ENCODE assay signal across 1 cellular context in genomic region chr1:223845810-223846667, GRCh38.
TF ChIP-seq lines count a peak whose summit lies in the region.

TP53BP2 (minus strand) TSS chr1:223845947; CDS start chr1:223845680, 267 bp downstream.

TF ChIP-seq in K562, 482 proteins besides CTCF, POLR2A, EP300 and RAD21 (continued from another document and continues in another):
- TF ChIP-seq CXXC5 (CRISPR knock-in tag; IDR thresholded peaks at IDR 0.05) (peak; percentile 89), FOSL1 (tag; conservative IDR thresholded peaks at IDR 0.05) (peak; percentile 39), PTBP1 (IDR thresholded peaks at IDR 0.05; ENCODE audit: low read depth, low read length) (no peak), ZNF79 (CRISPR knock-in tag; IDR thresholded peaks at IDR 0.05; ENCODE audit: low read depth) (0 out of 2 replicates have a peak, but pooled peaks have one; percentile 56), ZBTB43 (CRISPR knock-in tag; IDR thresholded peaks at IDR 0.05) (no peak), SAP30 (IDR thresholded peaks at IDR 0.05; ENCODE audit: borderline replicate concordance, insufficient read depth, low read depth, low read length, poor library complexity, severe bottlenecking) (no peak), CHD2 (IDR thresholded peaks at IDR 0.05; ENCODE audit: low read depth, low read length) (no peak; the same call in 1 of the 2 replicates), GATAD2A (IDR thresholded peaks at IDR 0.05) (peak; percentile 82), FUS (optimal IDR thresholded peaks at IDR 0.05; ENCODE audit: low read depth, low read length) (peak; percentile 80), SMARCE1 (IDR thresholded peaks at IDR 0.05) (no peak; the same call in 1 of the 2 replicates), HSF4 (CRISPR knock-in tag; IDR thresholded peaks at IDR 0.05; ENCODE audit: borderline replicate concordance) (no peak), HLTF (IDR thresholded peaks at IDR 0.05) (peak; percentile 58; the same call in 1 of the 2 replicates), ZNF644 (tag; IDR thresholded peaks at IDR 0.05; ENCODE audit: low read depth) (peak; percentile 70), SFPQ (IDR thresholded peaks at IDR 0.05; ENCODE audit: low read depth, low read length) (no peak), PHTF2 (CRISPR knock-in tag; IDR thresholded peaks at IDR 0.05) (no peak), SMAD1 (IDR thresholded peaks at IDR 0.05; ENCODE audit: low read depth, low read length, partially characterized antibody) (peak; percentile 18), KDM1A (IDR thresholded peaks at IDR 0.05) (no peak), SREBF1 (IDR thresholded peaks at IDR 0.05; ENCODE audit: borderline replicate concordance, low read depth, low read length) (no peak), SP1 (CRISPR knock-in tag; IDR thresholded peaks at IDR 0.05) (peak; percentile 40), ZNF668 (CRISPR knock-in tag; IDR thresholded peaks at IDR 0.05) (no peak), POLR2G (IDR thresholded peaks at IDR 0.05; ENCODE audit: low read depth, low read length) (peak; percentile 92), ZBED1 (IDR thresholded peaks at IDR 0.05) (peak; percentile 86; the same call in 1 of the 2 replicates), SMAD3 (CRISPR knock-in tag; conservative IDR thresholded peaks at IDR 0.05) (peak; percentile 78), SMC3 (conservative IDR thresholded peaks at IDR 0.05; ENCODE audit: insufficient read depth, low read depth, low read length) (peak; percentile 55), PKNOX1 (IDR thresholded peaks at IDR 0.05) (no peak; the same call in 1 of the 2 replicates), NCOA1 (IDR thresholded peaks at IDR 0.05; ENCODE audit: low read depth) (peak; percentile 47; the same call in 1 of the 2 replicates), ZNF696 (CRISPR knock-in tag; conservative IDR thresholded peaks at IDR 0.05) (no peak), TBP (optimal IDR thresholded peaks at IDR 0.05; ENCODE audit: low read depth, low read length) (peak; percentile 90), ZNF407 (IDR thresholded peaks at IDR 0.05; ENCODE audit: low read depth) (peak; percentile 73; the same call in 1 of the 2 replicates), WHSC1 (IDR thresholded peaks at IDR 0.05; ENCODE audit: low read length) (no peak)
- TF ChIP-seq, protein P1, sequence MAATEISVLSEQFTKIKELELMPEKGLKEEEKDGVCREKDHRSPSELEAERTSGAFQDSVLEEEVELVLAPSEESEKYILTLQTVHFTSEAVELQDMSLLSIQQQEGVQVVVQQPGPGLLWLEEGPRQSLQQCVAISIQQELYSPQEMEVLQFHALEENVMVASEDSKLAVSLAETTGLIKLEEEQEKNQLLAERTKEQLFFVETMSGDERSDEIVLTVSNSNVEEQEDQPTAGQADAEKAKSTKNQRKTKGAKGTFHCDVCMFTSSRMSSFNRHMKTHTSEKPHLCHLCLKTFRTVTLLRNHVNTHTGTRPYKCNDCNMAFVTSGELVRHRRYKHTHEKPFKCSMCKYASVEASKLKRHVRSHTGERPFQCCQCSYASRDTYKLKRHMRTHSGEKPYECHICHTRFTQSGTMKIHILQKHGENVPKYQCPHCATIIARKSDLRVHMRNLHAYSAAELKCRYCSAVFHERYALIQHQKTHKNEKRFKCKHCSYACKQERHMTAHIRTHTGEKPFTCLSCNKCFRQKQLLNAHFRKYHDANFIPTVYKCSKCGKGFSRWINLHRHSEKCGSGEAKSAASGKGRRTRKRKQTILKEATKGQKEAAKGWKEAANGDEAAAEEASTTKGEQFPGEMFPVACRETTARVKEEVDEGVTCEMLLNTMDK (IDR thresholded peaks at IDR 0.05; ENCODE audit: borderline replicate concordance, insufficient read depth, low read depth, low read length, poor library complexity, severe bottlenecking): peak; percentile 95
- TF ChIP-seq, protein P2, sequence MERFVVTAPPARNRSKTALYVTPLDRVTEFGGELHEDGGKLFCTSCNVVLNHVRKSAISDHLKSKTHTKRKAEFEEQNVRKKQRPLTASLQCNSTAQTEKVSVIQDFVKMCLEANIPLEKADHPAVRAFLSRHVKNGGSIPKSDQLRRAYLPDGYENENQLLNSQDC (CRISPR knock-in tag; IDR thresholded peaks at IDR 0.05): peak; percentile 84
- TF ChIP-seq, protein P3, sequence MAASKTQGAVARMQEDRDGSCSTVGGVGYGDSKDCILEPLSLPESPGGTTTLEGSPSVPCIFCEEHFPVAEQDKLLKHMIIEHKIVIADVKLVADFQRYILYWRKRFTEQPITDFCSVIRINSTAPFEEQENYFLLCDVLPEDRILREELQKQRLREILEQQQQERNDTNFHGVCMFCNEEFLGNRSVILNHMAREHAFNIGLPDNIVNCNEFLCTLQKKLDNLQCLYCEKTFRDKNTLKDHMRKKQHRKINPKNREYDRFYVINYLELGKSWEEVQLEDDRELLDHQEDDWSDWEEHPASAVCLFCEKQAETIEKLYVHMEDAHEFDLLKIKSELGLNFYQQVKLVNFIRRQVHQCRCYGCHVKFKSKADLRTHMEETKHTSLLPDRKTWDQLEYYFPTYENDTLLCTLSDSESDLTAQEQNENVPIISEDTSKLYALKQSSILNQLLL (CRISPR knock-in tag; IDR thresholded peaks at IDR 0.05; ENCODE audit: borderline replicate concordance): no peak
- TF ChIP-seq, protein P4, sequence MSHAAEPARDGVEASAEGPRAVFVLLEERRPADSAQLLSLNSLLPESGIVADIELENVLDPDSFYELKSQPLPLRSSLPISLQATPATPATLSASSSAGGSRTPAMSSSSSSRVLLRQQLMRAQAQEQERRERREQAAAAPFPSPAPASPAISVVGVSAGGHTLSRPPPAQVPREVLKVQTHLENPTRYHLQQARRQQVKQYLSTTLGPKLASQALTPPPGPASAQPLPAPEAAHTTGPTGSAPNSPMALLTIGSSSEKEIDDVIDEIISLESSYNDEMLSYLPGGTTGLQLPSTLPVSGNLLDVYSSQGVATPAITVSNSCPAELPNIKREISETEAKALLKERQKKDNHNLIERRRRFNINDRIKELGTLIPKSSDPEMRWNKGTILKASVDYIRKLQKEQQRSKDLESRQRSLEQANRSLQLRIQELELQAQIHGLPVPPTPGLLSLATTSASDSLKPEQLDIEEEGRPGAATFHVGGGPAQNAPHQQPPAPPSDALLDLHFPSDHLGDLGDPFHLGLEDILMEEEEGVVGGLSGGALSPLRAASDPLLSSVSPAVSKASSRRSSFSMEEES (CRISPR knock-in tag; IDR thresholded peaks at IDR 0.05): 0 out of 2 replicates have a peak, but pooled peaks have one; percentile 1
- TF ChIP-seq, protein P5, sequence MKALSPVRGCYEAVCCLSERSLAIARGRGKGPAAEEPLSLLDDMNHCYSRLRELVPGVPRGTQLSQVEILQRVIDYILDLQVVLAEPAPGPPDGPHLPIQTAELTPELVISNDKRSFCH (CRISPR knock-in tag; IDR thresholded peaks at IDR 0.05): no peak
- TF ChIP-seq, protein P5 (tag; IDR thresholded peaks at IDR 0.05): peak; percentile 40
- TF ChIP-seq, protein P6, sequence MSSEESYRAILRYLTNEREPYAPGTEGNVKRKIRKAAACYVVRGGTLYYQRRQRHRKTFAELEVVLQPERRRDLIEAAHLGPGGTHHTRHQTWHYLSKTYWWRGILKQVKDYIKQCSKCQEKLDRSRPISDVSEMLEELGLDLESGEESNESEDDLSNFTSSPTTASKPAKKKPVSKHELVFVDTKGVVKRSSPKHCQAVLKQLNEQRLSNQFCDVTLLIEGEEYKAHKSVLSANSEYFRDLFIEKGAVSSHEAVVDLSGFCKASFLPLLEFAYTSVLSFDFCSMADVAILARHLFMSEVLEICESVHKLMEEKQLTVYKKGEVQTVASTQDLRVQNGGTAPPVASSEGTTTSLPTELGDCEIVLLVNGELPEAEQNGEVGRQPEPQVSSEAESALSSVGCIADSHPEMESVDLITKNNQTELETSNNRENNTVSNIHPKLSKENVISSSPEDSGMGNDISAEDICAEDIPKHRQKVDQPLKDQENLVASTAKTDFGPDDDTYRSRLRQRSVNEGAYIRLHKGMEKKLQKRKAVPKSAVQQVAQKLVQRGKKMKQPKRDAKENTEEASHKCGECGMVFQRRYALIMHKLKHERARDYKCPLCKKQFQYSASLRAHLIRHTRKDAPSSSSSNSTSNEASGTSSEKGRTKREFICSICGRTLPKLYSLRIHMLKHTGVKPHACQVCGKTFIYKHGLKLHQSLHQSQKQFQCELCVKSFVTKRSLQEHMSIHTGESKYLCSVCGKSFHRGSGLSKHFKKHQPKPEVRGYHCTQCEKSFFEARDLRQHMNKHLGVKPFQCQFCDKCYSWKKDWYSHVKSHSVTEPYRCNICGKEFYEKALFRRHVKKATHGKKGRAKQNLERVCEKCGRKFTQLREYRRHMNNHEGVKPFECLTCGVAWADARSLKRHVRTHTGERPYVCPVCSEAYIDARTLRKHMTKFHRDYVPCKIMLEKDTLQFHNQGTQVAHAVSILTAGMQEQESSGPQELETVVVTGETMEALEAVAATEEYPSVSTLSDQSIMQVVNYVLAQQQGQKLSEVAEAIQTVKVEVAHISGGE (CRISPR knock-in tag; IDR thresholded peaks at IDR 0.05): peak in 2 of 3 experiments; percentile 66 to 88; a peak in 3 of 6 replicates
